8 cellular contexts compared by ENCODE assay signal in genomic region chr17:13594762-13595697, GRCh38. TPM values are rescaled to one million over a fixed set of nuclear protein-coding genes. Genes with fewer than 3 reads are reported as not detected.
DNase-seq lines count a peak whose midpoint lies in the region; ATAC-seq, FAIRE-seq and TF ChIP-seq lines count a peak whose summit lies in the region.

No MANE protein-coding gene starts in this region.

- CTCF ChIA-PET in A673 (lab: Charles Lee) = interaction anchor here (0.7 to 0.8 kb wide), 2 partner anchors 706 to 708 kb away, joined by 3 read pairs; no protein-coding TSS in a partner anchor

- no TSS peak for BruUV-seq in A673 (replicated peaks; lab: Mats Ljungman, UMichigan)

- no peaks in the 10 kb centered on the region for H3K9me3 ChIP-seq in A673 (ENCODE audit: low read depth, low read length, poor library complexity, severe bottlenecking)

- H3K4me1 ChIP-seq in A673 (ENCODE audit: insufficient read depth, low read length, poor library complexity, severe bottlenecking) = no peaks in the 10 kb centered on the region

- peaks cover 30% of the 10 kb centered on the region for H3K27me3 ChIP-seq in A673 (replicated peaks; ENCODE audit: insufficient read depth, low read depth, low read length, poor library complexity)

- DNase-seq in A673 (ENCODE audit: low spot score) (peak; percentile 83), NCI-H146 (lab: John Stamatoyannopoulos, UW) (peak; percentile 45), brain pericyte (ENCODE audit: low read depth, low spot score) (peak; percentile 56)
- peak; percentile 65 to 84 (median 78) for DNase-seq in stimulated activated CD4-positive, alpha-beta T cell treated with anti-CD3 and anti-CD28 coated beads, Interleukin-1b, Interleukin-23, amount 100 ng/mL, for 24 hours (ENCODE audit: low read depth in 4 of 4, low spot score in 1 of 4)

- POLR2A ChIA-PET in A673 (lab: Charles Lee; ENCODE audit: low non-redundant PET) = no interaction called here

- TF ChIP-seq CTCF in A673 (conservative IDR thresholded peaks at IDR 0.05; ENCODE audit: low read depth, low read length) (peak; percentile 90), VCaP (conservative IDR thresholded peaks at IDR 0.05) (peak; percentile 87)

- H3K27ac ChIP-seq in A673 (ENCODE audit: low read depth, low read length, poor library complexity, severe bottlenecking) = no peak overlapping the region
- H3K27ac ChIP-seq in VCaP = no peak overlapping the region

- intact Hi-C loops in A673 (cut with micrococcal nuclease; ENCODE audit: unreplicated experiment) = loop anchor here (1.0 to 10.0 kb wide), 5 partner anchors 50 to 1910 kb away; no protein-coding TSS in a partner anchor

- no peak overlapping the region for H3K4me3 ChIP-seq in A673 (ENCODE audit: low read depth, low read length, poor library complexity, severe bottlenecking)

- peak; percentile 46 for ATAC-seq in GM18873 (IDR thresholded peaks at IDR 0.05; ENCODE audit: low FRiP score, unreplicated experiment)
- no peak for ATAC-seq in HG03139 (IDR thresholded peaks at IDR 0.05; ENCODE audit: unreplicated experiment)

- H3K36me3 ChIP-seq in A673 (ENCODE audit: insufficient read depth, low read length, poor library complexity, severe bottlenecking) = no peaks in the 10 kb centered on the region

- FAIRE-seq in islet of Langerhans (lab: Jason Lieb, UNC) = peak; percentile 98

RNA-seq across cellular contexts. Expression of gene HS3ST3A1, which starts 6.7 kb away (rescaled TPM):
- total RNA-seq in A673 (2021) = not detected in 2 replicates
